13 cellular contexts compared by ENCODE assay signal in genomic region chr12:77947326-77947725, GRCh38.
DNase-seq lines count a peak whose midpoint lies in the region; ATAC-seq and TF ChIP-seq lines count a peak whose summit lies in the region.
"Had no signal": no experiment of that assay in that cellular context is flagged by ENCODE, and none has a peak within 500 bp of the region (broad histone marks: within the 10 kb centered on the region; RNA-seq: fewer than 3 reads in every experiment).

No MANE protein-coding gene starts in this region.

- H3K79me2 ChIP-seq in fibroblast of lung (ENCODE audit: control insufficient read depth, insufficient read depth, low read length), result peaks cover 62% of the 10 kb centered on the region

- H2AFZ ChIP-seq in fibroblast of lung (ENCODE audit: low read length), result no peak overlapping the region

- H3K4me3 ChIP-seq in SK-N-MC, result no peak overlapping the region
- H3K4me3 ChIP-seq in fibroblast of lung (replicated peaks in 1 of 4; ENCODE audit: control extremely low read depth in 1 of 4, insufficient read depth in 1 of 4, low read depth in 3 of 4, low read length in 4 of 4), result peak overlapping the region; percentile 4 to 45 (median 26)

- no peaks in the 10 kb centered on the region for H4K20me1 ChIP-seq in fibroblast of lung (ENCODE audit: control insufficient read depth, extremely low read depth, insufficient read depth, low read length)

- H3K27me3 ChIP-seq in fibroblast of lung (ENCODE audit: control insufficient read depth, insufficient read depth, low read length), result no peaks in the 10 kb centered on the region
- H3K27me3 ChIP-seq: neutrophil had no signal

- ATAC-seq in GM21526 (IDR thresholded peaks at IDR 0.05; ENCODE audit: low FRiP score, unreplicated experiment), result no peak

- peaks cover 6% of the 10 kb centered on the region for H3K4me1 ChIP-seq in fibroblast of lung (ENCODE audit: control insufficient read depth, extremely low read depth, insufficient read depth, low read length)

- no peak for TF ChIP-seq CTCF in fibroblast of lung (conservative IDR thresholded peaks at IDR 0.05 in 1 of 2, IDR thresholded peaks at IDR 0.05 in 1 of 2; ENCODE audit: low read depth in 1 of 2, low read length in 2 of 2)

- H3K9me3 ChIP-seq in SK-N-MC (ENCODE audit: low read depth, low read length), result no peaks in the 10 kb centered on the region
- H3K9me3 ChIP-seq in fibroblast of lung (ENCODE audit: control insufficient read depth, insufficient read depth, low read depth, low read length), result no peaks in the 10 kb centered on the region
- H3K9me3 ChIP-seq: neutrophil had no signal

- H3K4me2 ChIP-seq in fibroblast of lung (ENCODE audit: extremely low read depth, insufficient read depth, low read length), result peak overlapping the region; percentile 75

- H3K27ac ChIP-seq in SK-N-MC, result peak overlapping the region; percentile 19; the same call in 1 of the 2 replicates
- peak overlapping the region; percentile 57 for H3K27ac ChIP-seq in fibroblast of lung (ENCODE audit: insufficient read depth, low read length)
- H3K27ac ChIP-seq: neutrophil had no signal

- DNase-seq in GM03348 (ENCODE audit: low spot score), result peak; percentile 28
- DNase-seq in SK-N-MC (ENCODE audit: low read depth, low spot score), result no peak
- peak; percentile 81 for DNase-seq in fibroblast of lung (ENCODE audit: low read depth in 2 of 2)
- DNase-seq in pulmonary artery endothelial cell (ENCODE audit: low read depth, low spot score), result peak; percentile 20
- no peak for DNase-seq in COLO668 (lab: John Stamatoyannopoulos, UW; ENCODE audit: unreplicated experiment)
- DNase-seq in SW480 (ENCODE audit: low spot score), result no peak
- DNase-seq: activated CD4-positive, CD25-positive, alpha-beta regulatory T cell; amygdala; COR-L47; hippocampal formation; NCI-H2081 had no signal

- H3K9ac ChIP-seq in SK-N-MC (ENCODE audit: insufficient read length) (no peak overlapping the region), fibroblast of lung (ENCODE audit: insufficient read depth, low read length) (no peak overlapping the region)

- H3K36me3 ChIP-seq in SK-N-MC (ENCODE audit: insufficient read depth, low read length) (no peaks in the 10 kb centered on the region), fibroblast of lung (ENCODE audit: control insufficient read depth, insufficient read depth, low read length) (no peaks in the 10 kb centered on the region)
- H3K36me3 ChIP-seq: neutrophil had no signal

Comparison
In these comparisons a context has a peak if more than half of its experiments do, and no peak if none do; other contexts are left out.
1. DNase-seq: peak in GM03348 (single experiment), fibroblast of lung (2 of 2) and pulmonary artery endothelial cell (single experiment); none in SK-N-MC (single experiment), COLO668 (single experiment) and SW480 (single experiment).